In the genomic region with DNA sequence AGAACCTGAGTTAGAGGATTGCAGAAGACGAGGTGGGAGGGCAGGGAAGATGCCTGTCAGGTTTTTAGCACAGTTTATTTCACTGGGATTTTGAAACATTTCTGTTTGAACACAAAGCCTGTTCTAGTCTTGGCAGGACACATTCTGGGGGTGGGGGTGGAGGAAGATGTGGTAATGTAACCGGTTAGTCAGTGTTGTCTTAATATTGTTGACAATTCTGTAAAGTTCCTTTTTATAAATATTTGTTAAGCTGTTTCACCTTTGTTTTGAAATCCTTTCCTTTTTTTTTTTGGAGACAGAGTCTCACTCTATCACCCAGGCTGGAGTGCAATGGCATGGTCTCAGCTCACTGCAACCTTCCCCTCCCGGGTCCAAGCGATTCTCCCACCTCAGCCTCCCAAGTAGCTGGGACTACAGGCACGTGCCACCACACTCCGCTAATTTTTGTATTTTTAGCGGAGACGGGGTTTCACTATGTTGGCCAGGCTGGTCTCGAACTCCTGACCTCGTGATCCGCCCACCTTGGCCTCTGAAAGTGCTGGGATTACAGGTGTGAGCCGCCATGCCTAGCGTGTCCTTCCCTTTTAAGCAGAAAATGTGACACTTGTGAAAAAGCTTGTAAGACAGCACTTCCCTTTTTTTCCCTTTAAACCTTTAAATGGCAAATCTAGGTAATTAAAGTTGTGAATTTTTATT, we compare ENCODE assay signal across 1 cellular context.
A peak's percentile ranks its signal among the peaks of the same experiment; 100 is the strongest.
TF ChIP-seq lines count a peak whose summit lies in the region.

No MANE protein-coding gene starts in this region.

TF ChIP-seq in HepG2, 621 proteins besides CTCF, POLR2A, EP300 and RAD21 (continued from another document and continues in another):
- TF ChIP-seq, protein P1, sequence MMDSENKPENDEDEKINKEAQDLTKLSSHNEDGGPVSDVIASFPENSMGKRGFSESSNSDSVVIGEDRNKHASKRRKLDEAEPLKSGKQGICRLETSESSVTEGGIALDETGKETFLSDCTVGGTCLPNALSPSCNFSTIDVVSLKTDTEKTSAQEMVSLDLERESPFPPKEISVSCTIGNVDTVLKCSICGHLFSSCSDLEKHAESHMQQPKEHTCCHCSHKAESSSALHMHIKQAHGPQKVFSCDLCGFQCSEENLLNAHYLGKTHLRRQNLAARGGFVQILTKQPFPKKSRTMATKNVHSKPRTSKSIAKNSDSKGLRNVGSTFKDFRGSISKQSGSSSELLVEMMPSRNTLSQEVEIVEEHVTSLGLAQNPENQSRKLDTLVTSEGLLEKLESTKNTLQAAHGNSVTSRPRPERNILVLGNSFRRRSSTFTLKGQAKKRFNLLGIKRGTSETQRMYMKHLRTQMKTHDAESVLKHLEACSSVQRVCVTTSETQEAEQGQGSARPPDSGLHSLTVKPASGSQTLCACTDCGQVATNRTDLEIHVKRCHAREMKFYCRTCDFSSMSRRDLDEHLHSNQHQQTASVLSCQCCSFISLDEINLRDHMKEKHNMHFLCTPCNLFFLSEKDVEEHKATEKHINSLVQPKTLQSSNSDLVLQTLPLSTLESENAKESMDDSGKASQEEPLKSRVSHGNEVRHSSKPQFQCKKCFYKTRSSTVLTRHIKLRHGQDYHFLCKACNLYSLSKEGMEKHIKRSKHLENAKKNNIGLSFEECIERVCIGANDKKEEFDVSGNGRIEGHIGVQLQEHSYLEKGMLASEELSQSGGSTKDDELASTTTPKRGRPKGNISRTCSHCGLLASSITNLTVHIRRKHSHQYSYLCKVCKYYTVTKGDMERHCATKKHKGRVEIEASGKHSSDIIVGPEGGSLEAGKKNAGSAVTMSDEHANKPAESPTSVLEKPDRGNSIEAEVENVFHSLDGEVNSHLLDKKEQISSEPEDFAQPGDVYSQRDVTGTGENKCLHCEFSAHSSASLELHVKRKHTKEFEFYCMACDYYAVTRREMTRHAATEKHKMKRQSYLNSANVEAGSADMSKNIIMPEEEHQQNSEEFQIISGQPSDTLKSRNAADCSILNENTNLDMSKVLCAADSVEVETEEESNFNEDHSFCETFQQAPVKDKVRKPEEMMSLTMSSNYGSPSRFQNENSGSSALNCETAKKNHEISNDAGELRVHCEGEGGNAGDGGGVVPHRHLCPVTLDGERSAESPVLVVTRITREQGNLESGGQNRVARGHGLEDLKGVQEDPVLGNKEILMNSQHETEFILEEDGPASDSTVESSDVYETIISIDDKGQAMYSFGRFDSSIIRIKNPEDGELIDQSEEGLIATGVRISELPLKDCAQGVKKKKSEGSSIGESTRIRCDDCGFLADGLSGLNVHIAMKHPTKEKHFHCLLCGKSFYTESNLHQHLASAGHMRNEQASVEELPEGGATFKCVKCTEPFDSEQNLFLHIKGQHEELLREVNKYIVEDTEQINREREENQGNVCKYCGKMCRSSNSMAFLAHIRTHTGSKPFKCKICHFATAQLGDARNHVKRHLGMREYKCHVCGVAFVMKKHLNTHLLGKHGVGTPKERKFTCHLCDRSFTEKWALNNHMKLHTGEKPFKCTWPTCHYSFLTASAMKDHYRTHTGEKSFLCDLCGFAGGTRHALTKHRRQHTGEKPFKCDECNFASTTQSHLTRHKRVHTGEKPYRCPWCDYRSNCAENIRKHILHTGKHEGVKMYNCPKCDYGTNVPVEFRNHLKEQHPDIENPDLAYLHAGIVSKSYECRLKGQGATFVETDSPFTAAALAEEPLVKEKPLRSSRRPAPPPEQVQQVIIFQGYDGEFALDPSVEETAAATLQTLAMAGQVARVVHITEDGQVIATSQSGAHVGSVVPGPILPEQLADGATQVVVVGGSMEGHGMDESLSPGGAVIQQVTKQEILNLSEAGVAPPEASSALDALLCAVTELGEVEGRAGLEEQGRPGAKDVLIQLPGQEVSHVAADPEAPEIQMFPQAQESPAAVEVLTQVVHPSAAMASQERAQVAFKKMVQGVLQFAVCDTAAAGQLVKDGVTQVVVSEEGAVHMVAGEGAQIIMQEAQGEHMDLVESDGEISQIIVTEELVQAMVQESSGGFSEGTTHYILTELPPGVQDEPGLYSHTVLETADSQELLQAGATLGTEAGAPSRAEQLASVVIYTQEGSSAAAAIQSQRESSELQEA (CRISPR knock-in tag; IDR thresholded peaks at IDR 0.05; ENCODE audit: not compliant biosample characterization), result no peak
- TF ChIP-seq ZNF160 (CRISPR knock-in tag; IDR thresholded peaks at IDR 0.05), result no peak
- TF ChIP-seq, protein P2, sequence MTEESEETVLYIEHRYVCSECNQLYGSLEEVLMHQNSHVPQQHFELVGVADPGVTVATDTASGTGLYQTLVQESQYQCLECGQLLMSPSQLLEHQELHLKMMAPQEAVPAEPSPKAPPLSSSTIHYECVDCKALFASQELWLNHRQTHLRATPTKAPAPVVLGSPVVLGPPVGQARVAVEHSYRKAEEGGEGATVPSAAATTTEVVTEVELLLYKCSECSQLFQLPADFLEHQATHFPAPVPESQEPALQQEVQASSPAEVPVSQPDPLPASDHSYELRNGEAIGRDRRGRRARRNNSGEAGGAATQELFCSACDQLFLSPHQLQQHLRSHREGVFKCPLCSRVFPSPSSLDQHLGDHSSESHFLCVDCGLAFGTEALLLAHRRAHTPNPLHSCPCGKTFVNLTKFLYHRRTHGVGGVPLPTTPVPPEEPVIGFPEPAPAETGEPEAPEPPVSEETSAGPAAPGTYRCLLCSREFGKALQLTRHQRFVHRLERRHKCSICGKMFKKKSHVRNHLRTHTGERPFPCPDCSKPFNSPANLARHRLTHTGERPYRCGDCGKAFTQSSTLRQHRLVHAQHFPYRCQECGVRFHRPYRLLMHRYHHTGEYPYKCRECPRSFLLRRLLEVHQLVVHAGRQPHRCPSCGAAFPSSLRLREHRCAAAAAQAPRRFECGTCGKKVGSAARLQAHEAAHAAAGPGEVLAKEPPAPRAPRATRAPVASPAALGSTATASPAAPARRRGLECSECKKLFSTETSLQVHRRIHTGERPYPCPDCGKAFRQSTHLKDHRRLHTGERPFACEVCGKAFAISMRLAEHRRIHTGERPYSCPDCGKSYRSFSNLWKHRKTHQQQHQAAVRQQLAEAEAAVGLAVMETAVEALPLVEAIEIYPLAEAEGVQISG (CRISPR knock-in tag; IDR thresholded peaks at IDR 0.05), result 0 out of 2 replicates have a peak, but pooled peaks have one; percentile 20
- peak; percentile 71; the same call in 1 of the 2 replicates for TF ChIP-seq SOX5 (CRISPR knock-in tag; IDR thresholded peaks at IDR 0.05; ENCODE audit: borderline replicate concordance)
- TF ChIP-seq, protein P3, sequence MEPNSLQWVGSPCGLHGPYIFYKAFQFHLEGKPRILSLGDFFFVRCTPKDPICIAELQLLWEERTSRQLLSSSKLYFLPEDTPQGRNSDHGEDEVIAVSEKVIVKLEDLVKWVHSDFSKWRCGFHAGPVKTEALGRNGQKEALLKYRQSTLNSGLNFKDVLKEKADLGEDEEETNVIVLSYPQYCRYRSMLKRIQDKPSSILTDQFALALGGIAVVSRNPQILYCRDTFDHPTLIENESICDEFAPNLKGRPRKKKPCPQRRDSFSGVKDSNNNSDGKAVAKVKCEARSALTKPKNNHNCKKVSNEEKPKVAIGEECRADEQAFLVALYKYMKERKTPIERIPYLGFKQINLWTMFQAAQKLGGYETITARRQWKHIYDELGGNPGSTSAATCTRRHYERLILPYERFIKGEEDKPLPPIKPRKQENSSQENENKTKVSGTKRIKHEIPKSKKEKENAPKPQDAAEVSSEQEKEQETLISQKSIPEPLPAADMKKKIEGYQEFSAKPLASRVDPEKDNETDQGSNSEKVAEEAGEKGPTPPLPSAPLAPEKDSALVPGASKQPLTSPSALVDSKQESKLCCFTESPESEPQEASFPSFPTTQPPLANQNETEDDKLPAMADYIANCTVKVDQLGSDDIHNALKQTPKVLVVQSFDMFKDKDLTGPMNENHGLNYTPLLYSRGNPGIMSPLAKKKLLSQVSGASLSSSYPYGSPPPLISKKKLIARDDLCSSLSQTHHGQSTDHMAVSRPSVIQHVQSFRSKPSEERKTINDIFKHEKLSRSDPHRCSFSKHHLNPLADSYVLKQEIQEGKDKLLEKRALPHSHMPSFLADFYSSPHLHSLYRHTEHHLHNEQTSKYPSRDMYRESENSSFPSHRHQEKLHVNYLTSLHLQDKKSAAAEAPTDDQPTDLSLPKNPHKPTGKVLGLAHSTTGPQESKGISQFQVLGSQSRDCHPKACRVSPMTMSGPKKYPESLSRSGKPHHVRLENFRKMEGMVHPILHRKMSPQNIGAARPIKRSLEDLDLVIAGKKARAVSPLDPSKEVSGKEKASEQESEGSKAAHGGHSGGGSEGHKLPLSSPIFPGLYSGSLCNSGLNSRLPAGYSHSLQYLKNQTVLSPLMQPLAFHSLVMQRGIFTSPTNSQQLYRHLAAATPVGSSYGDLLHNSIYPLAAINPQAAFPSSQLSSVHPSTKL (CRISPR knock-in tag; IDR thresholded peaks at IDR 0.05), result peak; percentile 75
- TF ChIP-seq, protein P4, sequence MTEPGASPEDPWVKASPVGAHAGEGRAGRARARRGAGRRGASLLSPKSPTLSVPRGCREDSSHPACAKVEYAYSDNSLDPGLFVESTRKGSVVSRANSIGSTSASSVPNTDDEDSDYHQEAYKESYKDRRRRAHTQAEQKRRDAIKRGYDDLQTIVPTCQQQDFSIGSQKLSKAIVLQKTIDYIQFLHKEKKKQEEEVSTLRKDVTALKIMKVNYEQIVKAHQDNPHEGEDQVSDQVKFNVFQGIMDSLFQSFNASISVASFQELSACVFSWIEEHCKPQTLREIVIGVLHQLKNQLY (CRISPR knock-in tag; IDR thresholded peaks at IDR 0.05), result no peak
- TF ChIP-seq ATM (IDR thresholded peaks at IDR 0.05; ENCODE audit: borderline replicate concordance), result no peak
- TF ChIP-seq PCBP1 (IDR thresholded peaks at IDR 0.05; ENCODE audit: borderline replicate concordance, low read depth, low read length), result no peak
- TF ChIP-seq CEBPG (CRISPR knock-in tag; IDR thresholded peaks at IDR 0.05), result peak; percentile 27; the same call in 1 of the 2 replicates
- TF ChIP-seq, protein P5, sequence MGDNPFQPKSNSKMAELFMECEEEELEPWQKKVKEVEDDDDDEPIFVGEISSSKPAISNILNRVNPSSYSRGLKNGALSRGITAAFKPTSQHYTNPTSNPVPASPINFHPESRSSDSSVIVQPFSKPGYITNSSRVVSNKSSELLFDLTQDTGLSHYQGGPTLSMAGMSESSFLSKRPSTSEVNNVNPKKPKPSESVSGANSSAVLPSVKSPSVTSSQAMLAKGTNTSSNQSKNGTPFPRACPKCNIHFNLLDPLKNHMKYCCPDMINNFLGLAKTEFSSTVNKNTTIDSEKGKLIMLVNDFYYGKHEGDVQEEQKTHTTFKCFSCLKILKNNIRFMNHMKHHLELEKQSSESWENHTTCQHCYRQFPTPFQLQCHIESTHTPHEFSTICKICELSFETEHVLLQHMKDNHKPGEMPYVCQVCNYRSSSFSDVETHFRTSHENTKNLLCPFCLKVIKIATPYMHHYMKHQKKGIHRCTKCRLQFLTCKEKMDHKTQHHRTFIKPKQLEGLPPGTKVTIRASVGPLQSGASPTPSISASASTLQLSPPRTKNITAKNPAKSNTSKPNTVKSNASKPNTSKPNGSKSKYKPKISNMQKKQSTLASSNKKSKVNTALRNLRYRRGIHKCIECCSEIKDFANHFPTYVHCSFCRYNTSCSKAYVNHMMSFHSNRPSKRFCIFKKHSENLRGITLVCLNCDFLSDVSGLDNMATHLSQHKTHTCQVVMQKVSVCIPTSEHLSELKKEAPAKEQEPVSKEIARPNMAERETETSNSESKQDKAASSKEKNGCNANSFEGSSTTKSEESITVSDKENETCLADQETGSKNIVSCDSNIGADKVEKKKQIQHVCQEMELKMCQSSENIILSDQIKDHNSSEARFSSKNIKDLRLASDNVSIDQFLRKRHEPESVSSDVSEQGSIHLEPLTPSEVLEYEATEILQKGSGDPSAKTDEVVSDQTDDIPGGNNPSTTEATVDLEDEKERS (CRISPR knock-in tag; IDR thresholded peaks at IDR 0.05), result peak; percentile 82; the same call in 1 of the 2 replicates
- peak; percentile 83 for TF ChIP-seq FOXP1 (IDR thresholded peaks at IDR 0.05)
- TF ChIP-seq FOXP1 (CRISPR knock-in tag; IDR thresholded peaks at IDR 0.05), result peak; percentile 93
- TF ChIP-seq, protein P6, sequence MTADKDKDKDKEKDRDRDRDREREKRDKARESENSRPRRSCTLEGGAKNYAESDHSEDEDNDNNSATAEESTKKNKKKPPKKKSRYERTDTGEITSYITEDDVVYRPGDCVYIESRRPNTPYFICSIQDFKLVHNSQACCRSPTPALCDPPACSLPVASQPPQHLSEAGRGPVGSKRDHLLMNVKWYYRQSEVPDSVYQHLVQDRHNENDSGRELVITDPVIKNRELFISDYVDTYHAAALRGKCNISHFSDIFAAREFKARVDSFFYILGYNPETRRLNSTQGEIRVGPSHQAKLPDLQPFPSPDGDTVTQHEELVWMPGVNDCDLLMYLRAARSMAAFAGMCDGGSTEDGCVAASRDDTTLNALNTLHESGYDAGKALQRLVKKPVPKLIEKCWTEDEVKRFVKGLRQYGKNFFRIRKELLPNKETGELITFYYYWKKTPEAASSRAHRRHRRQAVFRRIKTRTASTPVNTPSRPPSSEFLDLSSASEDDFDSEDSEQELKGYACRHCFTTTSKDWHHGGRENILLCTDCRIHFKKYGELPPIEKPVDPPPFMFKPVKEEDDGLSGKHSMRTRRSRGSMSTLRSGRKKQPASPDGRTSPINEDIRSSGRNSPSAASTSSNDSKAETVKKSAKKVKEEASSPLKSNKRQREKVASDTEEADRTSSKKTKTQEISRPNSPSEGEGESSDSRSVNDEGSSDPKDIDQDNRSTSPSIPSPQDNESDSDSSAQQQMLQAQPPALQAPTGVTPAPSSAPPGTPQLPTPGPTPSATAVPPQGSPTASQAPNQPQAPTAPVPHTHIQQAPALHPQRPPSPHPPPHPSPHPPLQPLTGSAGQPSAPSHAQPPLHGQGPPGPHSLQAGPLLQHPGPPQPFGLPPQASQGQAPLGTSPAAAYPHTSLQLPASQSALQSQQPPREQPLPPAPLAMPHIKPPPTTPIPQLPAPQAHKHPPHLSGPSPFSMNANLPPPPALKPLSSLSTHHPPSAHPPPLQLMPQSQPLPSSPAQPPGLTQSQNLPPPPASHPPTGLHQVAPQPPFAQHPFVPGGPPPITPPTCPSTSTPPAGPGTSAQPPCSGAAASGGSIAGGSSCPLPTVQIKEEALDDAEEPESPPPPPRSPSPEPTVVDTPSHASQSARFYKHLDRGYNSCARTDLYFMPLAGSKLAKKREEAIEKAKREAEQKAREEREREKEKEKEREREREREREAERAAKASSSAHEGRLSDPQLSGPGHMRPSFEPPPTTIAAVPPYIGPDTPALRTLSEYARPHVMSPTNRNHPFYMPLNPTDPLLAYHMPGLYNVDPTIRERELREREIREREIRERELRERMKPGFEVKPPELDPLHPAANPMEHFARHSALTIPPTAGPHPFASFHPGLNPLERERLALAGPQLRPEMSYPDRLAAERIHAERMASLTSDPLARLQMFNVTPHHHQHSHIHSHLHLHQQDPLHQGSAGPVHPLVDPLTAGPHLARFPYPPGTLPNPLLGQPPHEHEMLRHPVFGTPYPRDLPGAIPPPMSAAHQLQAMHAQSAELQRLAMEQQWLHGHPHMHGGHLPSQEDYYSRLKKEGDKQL (CRISPR knock-in tag; IDR thresholded peaks at IDR 0.05; ENCODE audit: low read depth), result 0 out of 2 replicates have a peak, but pooled peaks have one; percentile 30
- no peak for TF ChIP-seq ZNF878 (CRISPR knock-in tag; IDR thresholded peaks at IDR 0.05)
- no peak for TF ChIP-seq NONO (IDR thresholded peaks at IDR 0.05)
- peak; percentile 61; the same call in 1 of the 2 replicates for TF ChIP-seq NONO (CRISPR knock-in tag; conservative IDR thresholded peaks at IDR 0.05)
- TF ChIP-seq ZC3H13 (CRISPR knock-in tag; IDR thresholded peaks at IDR 0.05), result 0 out of 2 replicates have a peak, but pooled peaks have one; percentile 32
- no peak for TF ChIP-seq ZFY (CRISPR knock-in tag; IDR thresholded peaks at IDR 0.05)
- TF ChIP-seq ZFP36L1 (CRISPR knock-in tag; IDR thresholded peaks at IDR 0.05), result no peak
- 0 out of 2 replicates have a peak, but pooled peaks have one; percentile 6 for TF ChIP-seq HHEX (CRISPR knock-in tag; IDR thresholded peaks at IDR 0.05)
- peak; percentile 95 for TF ChIP-seq ZNF460 (CRISPR knock-in tag; IDR thresholded peaks at IDR 0.05; ENCODE audit: borderline replicate concordance)
